Comparison of ENCODE assay signal across 10 cellular contexts in the genomic region with DNA sequence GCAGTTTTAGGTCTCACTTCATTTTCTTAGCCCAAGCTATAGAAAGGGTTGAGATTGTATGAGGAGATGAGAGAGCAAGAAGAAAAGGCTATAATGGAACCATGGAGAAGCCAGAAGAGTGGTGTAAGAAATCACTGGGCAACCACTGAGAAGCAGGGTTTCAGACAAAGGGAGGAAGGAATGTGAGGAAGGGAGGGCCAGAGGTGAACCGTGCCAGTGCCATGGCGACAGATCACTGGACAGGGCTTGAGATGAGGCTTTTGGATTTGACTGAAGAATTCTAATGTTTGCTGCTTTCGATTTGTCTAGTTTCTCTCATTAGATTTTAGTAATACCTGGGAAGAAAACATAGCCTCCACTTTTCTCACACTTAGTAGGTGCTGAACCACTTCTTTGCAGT. TPM values are rescaled to one million over a fixed set of nuclear protein-coding genes. Genes with fewer than 3 reads are reported as not detected.
DNase-seq lines count a peak whose midpoint lies in the region; ATAC-seq lines count a peak whose summit lies in the region.
"Had no signal": no experiment of that assay in that cellular context is flagged by ENCODE, and none has a peak within 500 bp of the region (broad histone marks: within the 10 kb centered on the region; RNA-seq: fewer than 3 reads in every experiment).

No MANE protein-coding gene starts in this region.

- CTCF ChIA-PET in activated CD4-positive, alpha-beta memory T cell treated with anti-CD3 and anti-CD28 coated beads, Interleukin-2, amount 10 ng/mL, durations not matched to agents 7 days and 5 days (lab: Charles Lee) = interaction anchor here (0.6 to 1.4 kb wide), 2 partner anchors 9 to 51 kb away, joined by 3 to 4 read pairs; no protein-coding TSS in a partner anchor

- H3K4me1 Mint-ChIP-seq in activated CD4-positive, alpha-beta T cell treated with anti-CD3 and anti-CD28 coated beads, Interleukin-2, amount 10 ng/mL, durations not matched to agents 24 days and 14 days = peaks cover 67% of the 10 kb centered on the region
- H3K4me1 Mint-ChIP-seq in activated CD4-positive, alpha-beta memory T cell treated with anti-CD3 and anti-CD28 coated beads, Interleukin-2, amount 10 ng/mL, durations not matched to agents 7 days and 5 days = peaks cover 80% of the 10 kb centered on the region

- peaks cover 11% of the 10 kb centered on the region for H3K9me3 Mint-ChIP-seq in activated CD4-positive, alpha-beta T cell treated with anti-CD3 and anti-CD28 coated beads, Interleukin-2, amount 10 ng/mL, durations not matched to agents 24 days and 14 days
- H3K9me3 Mint-ChIP-seq in activated CD4-positive, alpha-beta memory T cell treated with anti-CD3 and anti-CD28 coated beads, Interleukin-2, amount 10 ng/mL, durations not matched to agents 7 days and 5 days = no peaks in the 10 kb centered on the region

- H3K27ac Mint-ChIP-seq in activated CD4-positive, alpha-beta T cell treated with anti-CD3 and anti-CD28 coated beads, Interleukin-2, amount 10 ng/mL, durations not matched to agents 24 days and 14 days = peak overlapping the region; percentile 85
- H3K27ac Mint-ChIP-seq in activated CD4-positive, alpha-beta memory T cell treated with anti-CD3 and anti-CD28 coated beads, Interleukin-2, amount 10 ng/mL, durations not matched to agents 7 days and 5 days = peak overlapping the region; percentile 74

- intact Hi-C loops in activated CD4-positive, alpha-beta T cell treated with anti-CD3 and anti-CD28 coated beads, Interleukin-2, amount 10 ng/mL, durations not matched to agents 24 days and 14 days (cut with micrococcal nuclease) = loop anchor here (5.0 kb wide), 1 partner anchor 741 kb away; no protein-coding TSS in a partner anchor
- intact Hi-C loops in right cardiac atrium (cut with DNase I) = no loop called here

- peak; percentile 61 for DNase-seq in activated CD4-positive, alpha-beta T cell treated with anti-CD3 and anti-CD28 coated beads, Interleukin-2, amount 10 ng/mL, durations not matched to agents 24 days and 14 days
- DNase-seq in activated CD4-positive, alpha-beta T cell treated with anti-CD3 and anti-CD28 coated beads, Interleukin-2, amount 50 U/mL, for 4 hours = no peak
- no peak for DNase-seq in activated CD4-positive, alpha-beta memory T cell treated with anti-CD3 and anti-CD28 coated beads, Interleukin-2, amount 10 ng/mL, durations not matched to agents 7 days and 5 days
- DNase-seq in right cardiac atrium (no peak), NCI-H2081 treated with DMSO at 0.1 percent for 48 hours (lab: John Stamatoyannopoulos, UW) (no peak), NCI-H2171 (lab: John Stamatoyannopoulos, UW) (no peak)
- no peak for DNase-seq in activated CD4-positive, CD25-positive, alpha-beta regulatory T cell (lab: John Stamatoyannopoulos, UW)
- DNase-seq: stimulated activated CD4-positive, alpha-beta T cell treated with anti-CD3 and anti-CD28 coated beads, Interleukin-2, amount 100 ng/mL, for 48 hours had no signal

- H3K9me3 ChIP-seq in right cardiac atrium (ENCODE audit: control insufficient read depth, low read length) = no peaks in the 10 kb centered on the region

- H3K36me3 Mint-ChIP-seq in activated CD4-positive, alpha-beta T cell treated with anti-CD3 and anti-CD28 coated beads, Interleukin-2, amount 10 ng/mL, durations not matched to agents 24 days and 14 days (ENCODE audit: low read depth) = peaks cover 35% of the 10 kb centered on the region
- H3K36me3 Mint-ChIP-seq in activated CD4-positive, alpha-beta memory T cell treated with anti-CD3 and anti-CD28 coated beads, Interleukin-2, amount 10 ng/mL, durations not matched to agents 7 days and 5 days (ENCODE audit: low read depth) = peaks cover 32% of the 10 kb centered on the region

- WGBS in right cardiac atrium = 59% methylated on average over 3 of the region's 3 CpGs

- H3K27ac ChIP-seq in right cardiac atrium (ENCODE audit: low read length) (peak overlapping the region; percentile 27), skin epidermis (peak overlapping the region in 19 of 21 experiments; percentile 2 to 87 (median 72))

- peaks cover 15% of the 10 kb centered on the region for H3K4me1 ChIP-seq in right cardiac atrium (ENCODE audit: control insufficient read depth, insufficient read depth, low read length)

- H3K27me3 ChIP-seq in right cardiac atrium (ENCODE audit: control insufficient read depth, insufficient read depth) = no peaks in the 10 kb centered on the region

- ATAC-seq in right cardiac atrium = peak in 1 of 2 donors; percentile 38

- POLR2A ChIA-PET in activated CD4-positive, alpha-beta memory T cell treated with anti-CD3 and anti-CD28 coated beads, Interleukin-2, amount 10 ng/mL, durations not matched to agents 7 days and 5 days (lab: Charles Lee) = interaction anchor here (1.3 to 7.1 kb wide), 9 partner anchors 9 to 189 kb away, joined by 3 to 139 read pairs (median 9); a partner anchor contains a TSS

- H3K4me3 Mint-ChIP-seq in activated CD4-positive, alpha-beta T cell treated with anti-CD3 and anti-CD28 coated beads, Interleukin-2, amount 10 ng/mL, durations not matched to agents 24 days and 14 days = peak overlapping the region; percentile 48
- peak overlapping the region; percentile 24 for H3K4me3 Mint-ChIP-seq in activated CD4-positive, alpha-beta memory T cell treated with anti-CD3 and anti-CD28 coated beads, Interleukin-2, amount 10 ng/mL, durations not matched to agents 7 days and 5 days
- H3K4me3 Mint-ChIP-seq: brain had no signal

- no peaks in the 10 kb centered on the region for H3K27me3 Mint-ChIP-seq in activated CD4-positive, alpha-beta T cell treated with anti-CD3 and anti-CD28 coated beads, Interleukin-2, amount 10 ng/mL, durations not matched to agents 24 days and 14 days
- H3K27me3 Mint-ChIP-seq in activated CD4-positive, alpha-beta memory T cell treated with anti-CD3 and anti-CD28 coated beads, Interleukin-2, amount 10 ng/mL, durations not matched to agents 7 days and 5 days = no peaks in the 10 kb centered on the region

- no peak overlapping the region for H3K4me3 ChIP-seq in right cardiac atrium (ENCODE audit: low read length)
- H3K4me3 ChIP-seq in skin epidermis = no peak overlapping the region

RNA-seq across cellular contexts. Expression of a gene that starts 6.3 kb away (rescaled TPM):
- total RNA-seq in activated CD4-positive, alpha-beta T cell treated with anti-CD3 and anti-CD28 coated beads, Interleukin-2, amount 10 ng/mL, durations not matched to agents 24 days and 14 days = 36.8 and 37.1 TPM in 2 replicates
- 10 to 100 TPM; 43.7 to 46.2 TPM for total RNA-seq in activated CD4-positive, alpha-beta memory T cell treated with anti-CD3 and anti-CD28 coated beads, Interleukin-2, amount 10 ng/mL, durations not matched to agents 7 days and 5 days
- total RNA-seq in right cardiac atrium = 10 to 100 TPM in 2 of 4 donors, 1 to 10 TPM in 2; 9.7 to 20.7 (median 13.5) TPM
- 14.5 TPM for polyA plus RNA-seq in right cardiac atrium

RNA-seq across cellular contexts. Expression of a gene that starts 55.3 kb away (rescaled TPM):
- 5.9 and 6.3 TPM in 2 replicates for total RNA-seq in activated CD4-positive, alpha-beta T cell treated with anti-CD3 and anti-CD28 coated beads, Interleukin-2, amount 10 ng/mL, durations not matched to agents 24 days and 14 days
- total RNA-seq in activated CD4-positive, alpha-beta memory T cell treated with anti-CD3 and anti-CD28 coated beads, Interleukin-2, amount 10 ng/mL, durations not matched to agents 7 days and 5 days = 10 to 100 TPM; 10.3 to 10.4 TPM
- under 1 TPM in 2 of 4 donors, not detected in 2; 0.21 to 0.37 TPM for total RNA-seq in right cardiac atrium
- not detected for polyA plus RNA-seq in right cardiac atrium
